In genomic region chr17:82317394-82318168, GRCh38 we compare ENCODE assay signal across 1 cellular context.
TF ChIP-seq lines count a peak whose summit lies in the region.

Gene CD7, minus strand, starts transcription at chr17:82317608. Its CDS starts 113 bp downstream, at chr17:82317495.

TF ChIP-seq in HepG2, 621 proteins besides CTCF, POLR2A, EP300 and RAD21 (continued from another document and continues in another):
- TF ChIP-seq IRF2 (CRISPR knock-in tag; IDR thresholded peaks at IDR 0.05) (peak; percentile 48; the same call in 1 of the 2 replicates), ZNF800 (CRISPR knock-in tag; IDR thresholded peaks at IDR 0.05) (no peak), MAFK (conservative IDR thresholded peaks at IDR 0.05 in 1 of 2, IDR thresholded peaks at IDR 0.05 in 1 of 2; ENCODE audit: low read length in 2 of 2) (no peak), KDM4B (CRISPR knock-in tag; IDR thresholded peaks at IDR 0.05) (no peak), HDAC6 (IDR thresholded peaks at IDR 0.05; ENCODE audit: low read depth, low read length) (no peak), PCBP1 (IDR thresholded peaks at IDR 0.05; ENCODE audit: borderline replicate concordance, low read depth, low read length) (peak; percentile 69; the same call in 1 of the 2 replicates), ZNF619 (CRISPR knock-in tag; IDR thresholded peaks at IDR 0.05) (0 out of 2 replicates have a peak, but pooled peaks have one; percentile 13), ZNF292 (CRISPR knock-in tag; IDR thresholded peaks at IDR 0.05; ENCODE audit: borderline replicate concordance, low read depth) (peak; percentile 94), SNAPC2 (CRISPR knock-in tag; IDR thresholded peaks at IDR 0.05) (no peak), SNRNP70 (IDR thresholded peaks at IDR 0.05; ENCODE audit: low read depth, low read length) (no peak), PBX2 (CRISPR knock-in tag; IDR thresholded peaks at IDR 0.05) (no peak), ZNF296 (CRISPR knock-in tag; conservative IDR thresholded peaks at IDR 0.05) (peak; percentile 56), WIZ (CRISPR knock-in tag; IDR thresholded peaks at IDR 0.05) (no peak), ZBTB40 (IDR thresholded peaks at IDR 0.05) (no peak), ZBTB40 (CRISPR knock-in tag; IDR thresholded peaks at IDR 0.05) (peak; percentile 3; the same call in 1 of the 2 replicates), TCF7L2 (IDR thresholded peaks at IDR 0.05; ENCODE audit: low read depth, low read length) (no peak), ZNF501 (CRISPR knock-in tag; IDR thresholded peaks at IDR 0.05) (peak; percentile 90), RARA (CRISPR knock-in tag; IDR thresholded peaks at IDR 0.05) (peak; percentile 68), ZNF547 (CRISPR knock-in tag; IDR thresholded peaks at IDR 0.05) (peak; percentile 67), FLYWCH1 (CRISPR knock-in tag; IDR thresholded peaks at IDR 0.05) (0 out of 2 replicates have a peak, but pooled peaks have one; percentile 53), ZNF577 (CRISPR knock-in tag; IDR thresholded peaks at IDR 0.05; ENCODE audit: borderline replicate concordance, low read depth) (no peak), AGO1 (IDR thresholded peaks at IDR 0.05; ENCODE audit: low read depth, low read length, poor library complexity, severe bottlenecking) (peak; percentile 78), ZNF772 (CRISPR knock-in tag; IDR thresholded peaks at IDR 0.05) (peak; percentile 86; the same call in 1 of the 2 replicates), NFKB2 (CRISPR knock-in tag; IDR thresholded peaks at IDR 0.05; ENCODE audit: borderline replicate concordance) (no peak; the same call in 1 of the 2 replicates), CHD4 (IDR thresholded peaks at IDR 0.05; ENCODE audit: borderline replicate concordance, low read length) (no peak), SNAI1 (CRISPR knock-in tag; IDR thresholded peaks at IDR 0.05; ENCODE audit: borderline replicate concordance) (peak; percentile 85)
- TF ChIP-seq, protein P1, sequence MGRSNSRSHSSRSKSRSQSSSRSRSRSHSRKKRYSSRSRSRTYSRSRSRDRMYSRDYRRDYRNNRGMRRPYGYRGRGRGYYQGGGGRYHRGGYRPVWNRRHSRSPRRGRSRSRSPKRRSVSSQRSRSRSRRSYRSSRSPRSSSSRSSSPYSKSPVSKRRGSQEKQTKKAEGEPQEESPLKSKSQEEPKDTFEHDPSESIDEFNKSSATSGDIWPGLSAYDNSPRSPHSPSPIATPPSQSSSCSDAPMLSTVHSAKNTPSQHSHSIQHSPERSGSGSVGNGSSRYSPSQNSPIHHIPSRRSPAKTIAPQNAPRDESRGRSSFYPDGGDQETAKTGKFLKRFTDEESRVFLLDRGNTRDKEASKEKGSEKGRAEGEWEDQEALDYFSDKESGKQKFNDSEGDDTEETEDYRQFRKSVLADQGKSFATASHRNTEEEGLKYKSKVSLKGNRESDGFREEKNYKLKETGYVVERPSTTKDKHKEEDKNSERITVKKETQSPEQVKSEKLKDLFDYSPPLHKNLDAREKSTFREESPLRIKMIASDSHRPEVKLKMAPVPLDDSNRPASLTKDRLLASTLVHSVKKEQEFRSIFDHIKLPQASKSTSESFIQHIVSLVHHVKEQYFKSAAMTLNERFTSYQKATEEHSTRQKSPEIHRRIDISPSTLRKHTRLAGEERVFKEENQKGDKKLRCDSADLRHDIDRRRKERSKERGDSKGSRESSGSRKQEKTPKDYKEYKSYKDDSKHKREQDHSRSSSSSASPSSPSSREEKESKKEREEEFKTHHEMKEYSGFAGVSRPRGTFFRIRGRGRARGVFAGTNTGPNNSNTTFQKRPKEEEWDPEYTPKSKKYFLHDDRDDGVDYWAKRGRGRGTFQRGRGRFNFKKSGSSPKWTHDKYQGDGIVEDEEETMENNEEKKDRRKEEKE (IDR thresholded peaks at IDR 0.05) = no peak
- TF ChIP-seq, protein P2, sequence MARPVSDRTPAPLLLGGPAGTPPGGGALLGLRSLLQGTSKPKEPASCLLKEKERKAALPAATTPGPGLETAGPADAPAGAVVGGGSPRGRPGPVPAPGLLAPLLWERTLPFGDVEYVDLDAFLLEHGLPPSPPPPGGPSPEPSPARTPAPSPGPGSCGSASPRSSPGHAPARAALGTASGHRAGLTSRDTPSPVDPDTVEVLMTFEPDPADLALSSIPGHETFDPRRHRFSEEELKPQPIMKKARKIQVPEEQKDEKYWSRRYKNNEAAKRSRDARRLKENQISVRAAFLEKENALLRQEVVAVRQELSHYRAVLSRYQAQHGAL (CRISPR knock-in tag; IDR thresholded peaks at IDR 0.05; ENCODE audit: not compliant biosample characterization) = no peak
- TF ChIP-seq, protein P3, sequence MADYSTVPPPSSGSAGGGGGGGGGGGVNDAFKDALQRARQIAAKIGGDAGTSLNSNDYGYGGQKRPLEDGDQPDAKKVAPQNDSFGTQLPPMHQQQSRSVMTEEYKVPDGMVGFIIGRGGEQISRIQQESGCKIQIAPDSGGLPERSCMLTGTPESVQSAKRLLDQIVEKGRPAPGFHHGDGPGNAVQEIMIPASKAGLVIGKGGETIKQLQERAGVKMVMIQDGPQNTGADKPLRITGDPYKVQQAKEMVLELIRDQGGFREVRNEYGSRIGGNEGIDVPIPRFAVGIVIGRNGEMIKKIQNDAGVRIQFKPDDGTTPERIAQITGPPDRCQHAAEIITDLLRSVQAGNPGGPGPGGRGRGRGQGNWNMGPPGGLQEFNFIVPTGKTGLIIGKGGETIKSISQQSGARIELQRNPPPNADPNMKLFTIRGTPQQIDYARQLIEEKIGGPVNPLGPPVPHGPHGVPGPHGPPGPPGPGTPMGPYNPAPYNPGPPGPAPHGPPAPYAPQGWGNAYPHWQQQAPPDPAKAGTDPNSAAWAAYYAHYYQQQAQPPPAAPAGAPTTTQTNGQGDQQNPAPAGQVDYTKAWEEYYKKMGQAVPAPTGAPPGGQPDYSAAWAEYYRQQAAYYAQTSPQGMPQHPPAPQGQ (CRISPR knock-in tag; IDR thresholded peaks at IDR 0.05; ENCODE audit: borderline replicate concordance) = no peak
- TF ChIP-seq, protein P4, sequence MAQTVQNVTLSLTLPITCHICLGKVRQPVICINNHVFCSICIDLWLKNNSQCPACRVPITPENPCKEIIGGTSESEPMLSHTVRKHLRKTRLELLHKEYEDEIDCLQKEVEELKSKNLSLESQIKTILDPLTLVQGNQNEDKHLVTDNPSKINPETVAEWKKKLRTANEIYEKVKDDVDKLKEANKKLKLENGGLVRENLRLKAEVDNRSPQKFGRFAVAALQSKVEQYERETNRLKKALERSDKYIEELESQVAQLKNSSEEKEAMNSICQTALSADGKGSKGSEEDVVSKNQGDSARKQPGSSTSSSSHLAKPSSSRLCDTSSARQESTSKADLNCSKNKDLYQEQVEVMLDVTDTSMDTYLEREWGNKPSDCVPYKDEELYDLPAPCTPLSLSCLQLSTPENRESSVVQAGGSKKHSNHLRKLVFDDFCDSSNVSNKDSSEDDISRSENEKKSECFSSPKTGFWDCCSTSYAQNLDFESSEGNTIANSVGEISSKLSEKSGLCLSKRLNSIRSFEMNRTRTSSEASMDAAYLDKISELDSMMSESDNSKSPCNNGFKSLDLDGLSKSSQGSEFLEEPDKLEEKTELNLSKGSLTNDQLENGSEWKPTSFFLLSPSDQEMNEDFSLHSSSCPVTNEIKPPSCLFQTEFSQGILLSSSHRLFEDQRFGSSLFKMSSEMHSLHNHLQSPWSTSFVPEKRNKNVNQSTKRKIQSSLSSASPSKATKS (CRISPR knock-in tag; IDR thresholded peaks at IDR 0.05) = no peak
- TF ChIP-seq, protein P5, sequence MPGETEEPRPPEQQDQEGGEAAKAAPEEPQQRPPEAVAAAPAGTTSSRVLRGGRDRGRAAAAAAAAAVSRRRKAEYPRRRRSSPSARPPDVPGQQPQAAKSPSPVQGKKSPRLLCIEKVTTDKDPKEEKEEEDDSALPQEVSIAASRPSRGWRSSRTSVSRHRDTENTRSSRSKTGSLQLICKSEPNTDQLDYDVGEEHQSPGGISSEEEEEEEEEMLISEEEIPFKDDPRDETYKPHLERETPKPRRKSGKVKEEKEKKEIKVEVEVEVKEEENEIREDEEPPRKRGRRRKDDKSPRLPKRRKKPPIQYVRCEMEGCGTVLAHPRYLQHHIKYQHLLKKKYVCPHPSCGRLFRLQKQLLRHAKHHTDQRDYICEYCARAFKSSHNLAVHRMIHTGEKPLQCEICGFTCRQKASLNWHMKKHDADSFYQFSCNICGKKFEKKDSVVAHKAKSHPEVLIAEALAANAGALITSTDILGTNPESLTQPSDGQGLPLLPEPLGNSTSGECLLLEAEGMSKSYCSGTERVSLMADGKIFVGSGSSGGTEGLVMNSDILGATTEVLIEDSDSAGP (CRISPR knock-in tag; IDR thresholded peaks at IDR 0.05; ENCODE audit: borderline replicate concordance) = peak; percentile 92
